8 cellular contexts compared by ENCODE assay signal in genomic region chr3:16885948-16886683, GRCh38. TPM values are rescaled to one million over a fixed set of nuclear protein-coding genes. Genes with fewer than 3 reads are reported as not detected.
DNase-seq lines count a peak whose midpoint lies in the region.

No MANE protein-coding gene starts in this region.

- peak overlapping the region; percentile 98 for H3K27ac Mint-ChIP-seq in activated naive CD4-positive, alpha-beta T cell treated with anti-CD3 and anti-CD28 coated beads, Interleukin-2, amount 50 U/mL, for 24 hours
- peak overlapping the region; percentile 93 for H3K27ac Mint-ChIP-seq in activated T-helper 1 cell treated with anti-CD3 and anti-CD28 coated beads, Interleukin-12 subunit alpha, Interleukin-12 subunit beta, Interleukin-2, Interleukin-4 antibody, amounts not matched to agents 30 ng/mL and 10 ng/mL and 1 ng/mL, durations not matched to agents 14 hours and 24 hours and 36 hours
- H3K27ac Mint-ChIP-seq in immature natural killer cell: peak overlapping the region; percentile 92 to 97 (median 96)

- peak overlapping the region; percentile 65 for H3K27ac ChIP-seq in substantia nigra (ENCODE audit: low read depth, low read length, poor library complexity, severe bottlenecking)

- H3K36me3 Mint-ChIP-seq in activated naive CD4-positive, alpha-beta T cell treated with anti-CD3 and anti-CD28 coated beads, Interleukin-2, amount 50 U/mL, for 24 hours: no peaks in the 10 kb centered on the region
- peaks cover 7% of the 10 kb centered on the region for H3K36me3 Mint-ChIP-seq in activated T-helper 1 cell treated with anti-CD3 and anti-CD28 coated beads, Interleukin-12 subunit alpha, Interleukin-12 subunit beta, Interleukin-2, Interleukin-4 antibody, amounts not matched to agents 30 ng/mL and 10 ng/mL and 1 ng/mL, durations not matched to agents 14 hours and 24 hours and 36 hours (ENCODE audit: low read depth)
- no peaks in the 10 kb centered on the region for H3K36me3 Mint-ChIP-seq in immature natural killer cell

- intact Hi-C loops in activated T-helper 1 cell treated with anti-CD3 and anti-CD28 coated beads, Interleukin-12 subunit alpha, Interleukin-12 subunit beta, Interleukin-2, Interleukin-4 antibody, amounts not matched to agents 30 ng/mL and 10 ng/mL and 1 ng/mL, durations not matched to agents 14 hours and 24 hours and 36 hours (cut with micrococcal nuclease): loop anchor here (1.0 to 10.0 kb wide), 9 partner anchors 18 to 621 kb away; partner anchors contain the start of genes DPH3 and OXNAD1

- no peak for DNase-seq in activated naive CD4-positive, alpha-beta T cell treated with Interleukin-2 at 50 U/mL for 16 hours
- DNase-seq in activated T-helper 1 cell treated with anti-CD3 and anti-CD28 coated beads, Interleukin-12 subunit alpha, Interleukin-12 subunit beta, Interleukin-2, Interleukin-4 antibody, amounts not matched to agents 30 ng/mL and 10 ng/mL and 1 ng/mL, durations not matched to agents 14 hours and 24 hours and 36 hours (ENCODE audit: low spot score): no peak
- DNase-seq in immature natural killer cell (peak in 2 of 3 donors; percentile 26 to 31), substantia nigra (lab: John Stamatoyannopoulos, UW) (no peak), NCI-H526 (lab: John Stamatoyannopoulos, UW) (no peak), NK-92 (lab: John Stamatoyannopoulos, UW; ENCODE audit: unreplicated experiment) (no peak)
- no peak for DNase-seq in stimulated activated CD4-positive, alpha-beta T cell treated with anti-CD3 and anti-CD28 coated beads, Interleukin-12 subunit alpha, Interleukin-12 subunit beta, amount 100 ng/mL, for 4 hours

- no peaks in the 10 kb centered on the region for H3K9me3 Mint-ChIP-seq in activated naive CD4-positive, alpha-beta T cell treated with anti-CD3 and anti-CD28 coated beads, Interleukin-2, amount 50 U/mL, for 24 hours
- H3K9me3 Mint-ChIP-seq in activated T-helper 1 cell treated with anti-CD3 and anti-CD28 coated beads, Interleukin-12 subunit alpha, Interleukin-12 subunit beta, Interleukin-2, Interleukin-4 antibody, amounts not matched to agents 30 ng/mL and 10 ng/mL and 1 ng/mL, durations not matched to agents 14 hours and 24 hours and 36 hours: no peaks in the 10 kb centered on the region
- H3K9me3 Mint-ChIP-seq in immature natural killer cell: no peaks in the 10 kb centered on the region

- peak overlapping the region; percentile 96 for H3K4me3 Mint-ChIP-seq in activated naive CD4-positive, alpha-beta T cell treated with anti-CD3 and anti-CD28 coated beads, Interleukin-2, amount 50 U/mL, for 24 hours
- peak overlapping the region; percentile 95 for H3K4me3 Mint-ChIP-seq in activated T-helper 1 cell treated with anti-CD3 and anti-CD28 coated beads, Interleukin-12 subunit alpha, Interleukin-12 subunit beta, Interleukin-2, Interleukin-4 antibody, amounts not matched to agents 30 ng/mL and 10 ng/mL and 1 ng/mL, durations not matched to agents 14 hours and 24 hours and 36 hours
- peak overlapping the region; percentile 96 to 99 (median 98) for H3K4me3 Mint-ChIP-seq in immature natural killer cell

- peaks cover 59% of the 10 kb centered on the region for H3K4me1 Mint-ChIP-seq in activated naive CD4-positive, alpha-beta T cell treated with anti-CD3 and anti-CD28 coated beads, Interleukin-2, amount 50 U/mL, for 24 hours
- H3K4me1 Mint-ChIP-seq in activated T-helper 1 cell treated with anti-CD3 and anti-CD28 coated beads, Interleukin-12 subunit alpha, Interleukin-12 subunit beta, Interleukin-2, Interleukin-4 antibody, amounts not matched to agents 30 ng/mL and 10 ng/mL and 1 ng/mL, durations not matched to agents 14 hours and 24 hours and 36 hours (ENCODE audit: low read depth): peaks cover 57% of the 10 kb centered on the region
- peaks cover 58 to 65% of the 10 kb centered on the region in 2 donors for H3K4me1 Mint-ChIP-seq in immature natural killer cell

- no peaks in the 10 kb centered on the region for H3K27me3 Mint-ChIP-seq in activated naive CD4-positive, alpha-beta T cell treated with anti-CD3 and anti-CD28 coated beads, Interleukin-2, amount 50 U/mL, for 24 hours
- H3K27me3 Mint-ChIP-seq in activated T-helper 1 cell treated with anti-CD3 and anti-CD28 coated beads, Interleukin-12 subunit alpha, Interleukin-12 subunit beta, Interleukin-2, Interleukin-4 antibody, amounts not matched to agents 30 ng/mL and 10 ng/mL and 1 ng/mL, durations not matched to agents 14 hours and 24 hours and 36 hours (ENCODE audit: insufficient read depth): peaks cover 2% of the 10 kb centered on the region
- H3K27me3 Mint-ChIP-seq in immature natural killer cell (ENCODE audit: low read depth in 3 of 3): peaks cover 2 to 13% (median 10%) of the 10 kb centered on the region in 3 donors

RNA-seq across cellular contexts. Expression of gene PLCL2, which starts 1.4 kb away (rescaled TPM):
- total RNA-seq in activated T-helper 1 cell treated with anti-CD3 and anti-CD28 coated beads, Interleukin-12 subunit alpha, Interleukin-12 subunit beta, Interleukin-2, Interleukin-4 antibody, amounts not matched to agents 30 ng/mL and 10 ng/mL and 1 ng/mL, durations not matched to agents 14 hours and 24 hours and 36 hours: 14.9 and 15.0 TPM in 2 replicates
- 10 to 100 TPM; 56.8 to 85.5 (median 78.9) TPM for polyA plus RNA-seq in immature natural killer cell

Comparison
In these comparisons a context has a peak if more than half of its experiments do, and no peak if none do; other contexts are left out.
1. DNase-seq: peak in immature natural killer cell (2 of 3); none in activated naive CD4-positive, alpha-beta T cell treated with Interleukin-2 at 50 U/mL for 16 hours (single experiment), activated T-helper 1 cell treated with anti-CD3 and anti-CD28 coated beads, Interleukin-12 subunit alpha, Interleukin-12 subunit beta, Interleukin-2, Interleukin-4 antibody, amounts not matched to agents 30 ng/mL and 10 ng/mL and 1 ng/mL, durations not matched to agents 14 hours and 24 hours and 36 hours (single experiment), substantia nigra (0 of 49), NCI-H526 (0 of 2), NK-92 (single experiment) and stimulated activated CD4-positive, alpha-beta T cell treated with anti-CD3 and anti-CD28 coated beads, Interleukin-12 subunit alpha, Interleukin-12 subunit beta, amount 100 ng/mL, for 4 hours (single experiment).
2. Peak in every context shown above with its lines, with median percentiles within 50 percentile points of each other: H3K27ac Mint-ChIP-seq and H3K4me3 Mint-ChIP-seq.